8 cellular contexts compared by ENCODE assay signal in genomic region chr7:156473476-156474240, GRCh38.
DNase-seq lines count a peak whose midpoint lies in the region; ATAC-seq and TF ChIP-seq lines count a peak whose summit lies in the region.

No MANE protein-coding gene starts in this region.

- 16 to 25% methylated on average over 9 of the region's 9 CpGs for WGBS in heart right ventricle, 2 donors

- no peak for ATAC-seq in heart right ventricle
- ATAC-seq in activated naive CD8-positive, alpha-beta T cell treated with anti-CD3 and anti-CD28 coated beads, Interleukin-2, amount 50 U/mL, for 24 hours = no peak
- no peak for ATAC-seq in HG03108 (IDR thresholded peaks at IDR 0.05; ENCODE audit: unreplicated experiment)

- no peak overlapping the region for H3K4me3 Mint-ChIP-seq in activated naive CD8-positive, alpha-beta T cell treated with anti-CD3 and anti-CD28 coated beads, Interleukin-2, amount 50 U/mL, for 24 hours

- H3K27ac Mint-ChIP-seq in activated naive CD8-positive, alpha-beta T cell treated with anti-CD3 and anti-CD28 coated beads, Interleukin-2, amount 50 U/mL, for 24 hours = no peak overlapping the region

- no peaks in the 10 kb centered on the region for H3K4me1 Mint-ChIP-seq in activated naive CD8-positive, alpha-beta T cell treated with anti-CD3 and anti-CD28 coated beads, Interleukin-2, amount 50 U/mL, for 24 hours

- no peak overlapping the region for H3K27ac ChIP-seq in heart right ventricle

- no peaks in the 10 kb centered on the region for H3K9me3 ChIP-seq in heart right ventricle

- H3K4me3 ChIP-seq in heart right ventricle = no peak overlapping the region

- TF ChIP-seq CTCF in heart right ventricle (IDR thresholded peaks at IDR 0.05) = peak; percentile 21 to 77 (median 68)

- peaks cover 22% of the 10 kb centered on the region for H3K27me3 Mint-ChIP-seq in activated naive CD8-positive, alpha-beta T cell treated with anti-CD3 and anti-CD28 coated beads, Interleukin-2, amount 50 U/mL, for 24 hours

- H3K36me3 Mint-ChIP-seq in activated naive CD8-positive, alpha-beta T cell treated with anti-CD3 and anti-CD28 coated beads, Interleukin-2, amount 50 U/mL, for 24 hours (ENCODE audit: low read depth) = no peaks in the 10 kb centered on the region

- intact Hi-C loops in heart right ventricle (cut with DNase I) (loop anchor here (5.0 to 10.0 kb wide), 5 partner anchors 651 to 676 kb away; partner anchors contain the start of gene SHH (in 2 of the 10)), cardiac septum (cut with DNase I) (loop anchor here (5.0 kb wide), 2 partner anchors 656 to 676 kb away; no protein-coding TSS in a partner anchor)

- peaks cover 0 to 43% (median 14%) of the 10 kb centered on the region in 7 donors for H3K27me3 ChIP-seq in heart right ventricle

- no peaks in the 10 kb centered on the region for H3K36me3 ChIP-seq in heart right ventricle

- no peak for DNase-seq in heart right ventricle
- no peak for DNase-seq in cardiac septum (ENCODE audit: low spot score)
- peak; percentile 32 for DNase-seq in NCI-H1092 (lab: John Stamatoyannopoulos, UW)
- DNase-seq in activated naive CD8-positive, alpha-beta T cell treated with anti-CD3 and anti-CD28 coated beads, Interleukin-2, amount 50 U/mL, for 24 hours = peak; percentile 34
- peak; percentile 62 for DNase-seq in inferior parietal cortex (ENCODE audit: extremely low spot score)
- DNase-seq in stimulated activated CD8-positive, alpha-beta memory T cell treated with anti-CD3 and anti-CD28 coated beads, Interleukin-12 subunit alpha, Interleukin-12 subunit beta, amount 100 ng/mL, for 1 hour (ENCODE audit: low read depth) = peak; percentile 6
- no peak for DNase-seq in NCI-H524 treated with DMSO at 0.1 percent for 48 hours (lab: John Stamatoyannopoulos, UW)

- H3K4me1 ChIP-seq in heart right ventricle = no peaks in the 10 kb centered on the region

- no peaks in the 10 kb centered on the region for H3K9me3 Mint-ChIP-seq in activated naive CD8-positive, alpha-beta T cell treated with anti-CD3 and anti-CD28 coated beads, Interleukin-2, amount 50 U/mL, for 24 hours

Comparison
In these comparisons a context has a peak if more than half of its experiments do, and no peak if none do; other contexts are left out.
1. DNase-seq: peak in NCI-H1092 (single experiment), activated naive CD8-positive, alpha-beta T cell treated with anti-CD3 and anti-CD28 coated beads, Interleukin-2, amount 50 U/mL, for 24 hours (single experiment), inferior parietal cortex (single experiment) and stimulated activated CD8-positive, alpha-beta memory T cell treated with anti-CD3 and anti-CD28 coated beads, Interleukin-12 subunit alpha, Interleukin-12 subunit beta, amount 100 ng/mL, for 1 hour (single experiment); none in heart right ventricle (0 of 2), cardiac septum (single experiment) and NCI-H524 treated with DMSO at 0.1 percent for 48 hours (single experiment).